ENCODE assay signal across 13 cellular contexts in the genomic region with DNA sequence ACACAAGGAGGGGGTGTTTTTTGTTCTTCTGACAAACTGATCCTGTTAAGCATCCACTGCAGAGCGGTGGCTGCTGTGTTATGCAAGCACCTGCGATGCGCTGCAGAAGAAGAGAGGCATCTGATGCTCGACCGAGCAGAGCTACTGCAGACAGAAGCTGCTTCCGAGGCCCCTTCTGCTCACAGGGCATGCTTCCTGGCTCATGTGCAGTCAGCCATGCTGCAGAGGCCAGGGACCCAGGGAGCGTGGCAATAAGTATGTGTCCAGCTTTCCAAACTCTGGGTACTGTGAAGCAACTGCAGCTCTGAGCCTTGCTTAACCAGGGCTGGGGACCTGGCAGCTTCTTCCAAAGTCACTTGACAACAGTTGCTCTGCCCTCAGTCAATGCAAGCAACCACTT.
A peak's percentile ranks its signal among the peaks of the same experiment; 100 is the strongest.
DNase-seq lines count a peak whose midpoint lies in the region.
"Had no signal": no experiment of that assay in that cellular context is flagged by ENCODE, and none has a peak within 500 bp of the region (broad histone marks: within the 10 kb centered on the region; RNA-seq: fewer than 3 reads in every experiment).

No MANE protein-coding gene starts in this region.

- DNase-seq in Caki2 (ENCODE audit: low read depth): peak; percentile 75
- DNase-seq in cerebellar cortex (ENCODE audit: low spot score): peak; percentile 80
- peak; percentile 47 for DNase-seq in kidney glomerular epithelial cell (lab: John Stamatoyannopoulos, UW)
- peak; percentile 40 for DNase-seq in retina
- no peak for DNase-seq in hippocampal formation (lab: John Stamatoyannopoulos, UW)
- DNase-seq in HCEC 1CT: no peak
- no peak for DNase-seq in H7
- DNase-seq: DMS153, NCI-H1417, NCI-H1930, NCI-H2171 treated with DMSO at 0.1 percent for 48 hours, NCI-H774, Right ventricle myocardium superior had no signal

- no peaks in the 10 kb centered on the region for H3K36me3 ChIP-seq in H7 (replicated peaks; ENCODE audit: control insufficient read depth, insufficient read depth, low read length)

- H3K27me3 ChIP-seq in H7 (ENCODE audit: control insufficient read depth, insufficient read depth, low read length): no peaks in the 10 kb centered on the region

- in situ Hi-C loops in Caki2 (cut with HindIII; ENCODE audit: low pct_unique_long_range_greater_than_20kb, low sequenced_read_pairs): no loop called here

- no peak overlapping the region for H3K4me3 ChIP-seq in H7 (ENCODE audit: insufficient read depth, low read depth, low read length)

Comparison
In these comparisons a context has a peak if more than half of its experiments do, and no peak if none do; other contexts are left out.
1. DNase-seq: peak in Caki2 (single experiment), cerebellar cortex (single experiment), kidney glomerular epithelial cell (single experiment) and retina (single experiment); none in hippocampal formation (0 of 2), HCEC 1CT (single experiment) and H7 (single experiment).